Comparison of ENCODE assay signal across 8 cellular contexts in the genomic region with DNA sequence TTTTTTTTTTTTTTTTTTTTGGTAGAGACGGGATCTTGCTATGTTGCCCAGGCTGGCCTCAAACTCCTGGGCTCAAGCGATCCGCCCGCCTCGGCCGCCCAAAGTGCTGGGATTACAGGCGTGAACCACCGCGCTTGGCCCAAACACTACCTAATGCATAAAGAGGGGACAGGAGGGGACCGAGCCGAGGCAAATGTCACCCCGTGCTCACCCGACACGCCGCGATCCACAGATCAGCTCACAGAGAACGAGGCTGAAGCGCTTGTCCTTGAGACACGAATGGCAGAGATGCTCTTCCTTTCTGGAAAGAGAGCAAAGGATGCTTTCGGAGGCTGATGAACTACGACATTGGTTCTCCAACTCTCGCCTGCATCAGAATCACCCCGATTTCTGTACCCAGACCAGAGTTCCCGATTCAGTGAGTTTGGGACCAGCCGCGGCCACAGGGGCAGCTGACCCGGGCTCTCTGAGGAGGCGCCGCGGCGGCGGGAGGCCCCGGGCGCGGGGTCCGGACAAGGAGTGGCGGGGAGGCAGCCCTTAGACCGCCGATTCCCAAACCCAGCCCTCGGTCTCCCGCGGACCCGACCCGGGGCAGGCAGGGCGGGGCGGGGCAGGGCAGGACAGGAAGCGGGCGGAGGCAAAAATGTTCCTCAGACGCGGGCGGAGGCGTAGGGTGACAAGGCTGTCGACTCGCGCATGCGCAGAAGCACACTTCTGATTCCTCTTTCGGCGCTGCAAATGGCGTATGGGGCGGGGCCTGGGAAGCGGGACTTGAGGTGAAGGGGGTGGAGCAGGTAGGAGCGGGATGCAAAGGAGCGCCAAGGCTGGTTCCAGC. TPM values are rescaled to one million over a fixed set of nuclear protein-coding genes. Genes with fewer than 3 reads are reported as not detected.
DNase-seq lines count a peak whose midpoint lies in the region; ATAC-seq, FAIRE-seq and TF ChIP-seq lines count a peak whose summit lies in the region.

A gene (minus strand): TSS at position 700 of the 835 bp plus-strand sequence. CDS start 4,719 bp downstream, outside the sequence.

- peak within 1 kb of the TSS; percentile 58 to 95 (median 91) for H3K4me3 ChIP-seq in keratinocyte (ENCODE audit: control insufficient read depth in 2 of 3, extremely low read depth in 1 of 3, insufficient read depth in 2 of 3, low read depth in 1 of 3, low read length in 3 of 3)

- peaks cover under 1% of the 10 kb centered on the region for H3K9me3 ChIP-seq in keratinocyte (ENCODE audit: control insufficient read depth, low read depth, low read length)

- peaks cover 32% of the 10 kb centered on the region for H3K4me1 Mint-ChIP-seq in central memory CD8-positive, alpha-beta T cell

- peaks cover 26% of the 10 kb centered on the region for H3K36me3 Mint-ChIP-seq in central memory CD8-positive, alpha-beta T cell (ENCODE audit: insufficient read depth)

- no peaks in the 10 kb centered on the region for H3K27me3 Mint-ChIP-seq in central memory CD8-positive, alpha-beta T cell

- peak within 1 kb of the TSS; percentile 82 for H3K27ac ChIP-seq in keratinocyte (ENCODE audit: control insufficient read depth, insufficient read depth, low read length)

- H3K36me3 ChIP-seq in keratinocyte (ENCODE audit: control insufficient read depth in 2 of 2, extremely low read depth in 1 of 2, insufficient read depth in 2 of 2, low read length in 2 of 2): peaks cover 0 to 3% of the 10 kb centered on the region in 2 experiments

- H3K9me1 ChIP-seq in keratinocyte (ENCODE audit: control insufficient read depth, extremely low read depth, insufficient read depth, low read length): no peaks in the 10 kb centered on the region

- no peaks in the 10 kb centered on the region for H3K9me3 Mint-ChIP-seq in central memory CD8-positive, alpha-beta T cell

- H3K4me2 ChIP-seq in keratinocyte (ENCODE audit: control insufficient read depth, extremely low read depth, insufficient read depth, low read depth, low read length): peak within 1 kb of the TSS; percentile 70

- no peaks in the 10 kb centered on the region for H4K20me1 ChIP-seq in keratinocyte (ENCODE audit: control insufficient read depth, extremely low read depth, insufficient read depth, low read length)

- peaks cover 11% of the 10 kb centered on the region for H3K4me1 ChIP-seq in keratinocyte (ENCODE audit: control insufficient read depth, extremely low read depth, insufficient read depth, low read length)

- no peak for TF ChIP-seq CTCF in keratinocyte (optimal IDR thresholded peaks at IDR 0.05 in 1 of 3, IDR thresholded peaks at IDR 0.05 in 1 of 3, conservative IDR thresholded peaks at IDR 0.05 in 1 of 3; ENCODE audit: extremely low read depth in 1 of 3, insufficient read depth in 2 of 3, low read length in 3 of 3)

- H3K27ac Mint-ChIP-seq in central memory CD8-positive, alpha-beta T cell (ENCODE audit: low read depth): peak within 1 kb of the TSS; percentile 93

- dilution Hi-C loops in keratinocyte (cut with MboI; ENCODE audit: extremely low pct_ligation_motif_present, low sequenced_read_pairs): no loop called here

- H3K4me3 Mint-ChIP-seq in central memory CD8-positive, alpha-beta T cell: peak within 1 kb of the TSS; percentile 81

- H3K27me3 ChIP-seq in keratinocyte (ENCODE audit: control insufficient read depth, extremely low read depth, insufficient read depth, low read length): no peaks in the 10 kb centered on the region

- peak; percentile 98 for DNase-seq in AG08395 (ENCODE audit: low spot score)
- peak; percentile 99 for DNase-seq in NCI-H2227 treated with DMSO at 0.1 percent for 48 hours (lab: John Stamatoyannopoulos, UW)
- peak; percentile 96 for DNase-seq in activated CD4-positive, CD25-positive, alpha-beta regulatory T cell treated with anti-CD3 and anti-CD28 coated beads, Interleukin-2, amount 50 U/mL, for 16 hours (ENCODE audit: low read depth, low spot score)
- peak; percentile 96 for DNase-seq in central memory CD8-positive, alpha-beta T cell (ENCODE audit: low spot score in 2 of 2)
- peak; percentile 89 for DNase-seq in keratinocyte (ENCODE audit: low read depth, low spot score)
- DNase-seq in stimulated activated CD4-positive, alpha-beta T cell treated with anti-CD3 and anti-CD28 coated beads, Interleukin-12 subunit alpha, Interleukin-12 subunit beta, amount 100 ng/mL, for 48 hours (ENCODE audit: low read depth in 2 of 3, low spot score in 1 of 3): peak; percentile 96 to 98 (median 97)

- FAIRE-seq in keratinocyte (lab: Jason Lieb, UNC): peak; percentile 17

- peak; percentile 90 for ATAC-seq in HG03175 (IDR thresholded peaks at IDR 0.05; ENCODE audit: unreplicated experiment)
- ATAC-seq in central memory CD8-positive, alpha-beta T cell (replicated peaks; ENCODE audit: extremely low read depth, poor library complexity, severe bottlenecking): peak; percentile 94

- TF ChIP-seq POLR2A in GM18951 (IDR thresholded peaks at IDR 0.05; ENCODE audit: extremely low read depth, insufficient read depth, insufficient read length): peak; percentile 77

- peak within 1 kb of the TSS; percentile 89 for H3K9ac ChIP-seq in keratinocyte (ENCODE audit: control insufficient read depth, extremely low read depth, insufficient read depth, low read length)

- in situ Hi-C loops in GM18951 (cut with MboI; ENCODE audit: low sequenced_read_pairs, unreplicated experiment): no loop called here

- peak within 1 kb of the TSS; percentile 100 for H2AFZ ChIP-seq in keratinocyte (ENCODE audit: control insufficient read depth, low read length)

- peaks cover 19% of the 10 kb centered on the region for H3K79me2 ChIP-seq in keratinocyte (ENCODE audit: control insufficient read depth, insufficient read depth, low read length)

RNA-seq across cellular contexts. Expression of the gene that starts here (rescaled TPM):
- polyA plus RNA-seq in keratinocyte: 3.7 to 4.0 TPM (median 4.0 TPM) in 3 replicates
- polyA plus RNA-seq in keratinocyte (2011; ENCODE audit: low read depth): 1.1 TPM
- 1.1 and 2.2 TPM in 2 replicates for polyA plus RNA-seq in keratinocyte (2011; cell fraction: cytosol; rRNA removed)
- 6.0 and 7.3 TPM in 2 replicates for polyA plus RNA-seq in keratinocyte (2011; cell fraction: nucleus; rRNA removed)
- 2.6 and 3.0 TPM in 2 replicates for polyA plus RNA-seq in keratinocyte (2012; ENCODE audit: low replicate concordance)
- polyA minus RNA-seq in keratinocyte: 2.6 to 9.4 TPM (median 7.6 TPM) in 3 replicates
- polyA minus RNA-seq in keratinocyte (2011; cell fraction: cytosol; rRNA and poly(A)+ RNA removed): 9.2 TPM
- polyA minus RNA-seq in keratinocyte (2011; cell fraction: nucleus; rRNA and poly(A)+ RNA removed): 12.3 and 22.0 TPM in 2 replicates

Comparison
In these comparisons a context has a peak if more than half of its experiments do, and no peak if none do; other contexts are left out.
1. Peak in every context shown above with its lines: DNase-seq, ATAC-seq, H3K4me3 ChIP-seq and H3K27ac ChIP-seq.